1 cellular context compared by ENCODE assay signal in the genomic region with DNA sequence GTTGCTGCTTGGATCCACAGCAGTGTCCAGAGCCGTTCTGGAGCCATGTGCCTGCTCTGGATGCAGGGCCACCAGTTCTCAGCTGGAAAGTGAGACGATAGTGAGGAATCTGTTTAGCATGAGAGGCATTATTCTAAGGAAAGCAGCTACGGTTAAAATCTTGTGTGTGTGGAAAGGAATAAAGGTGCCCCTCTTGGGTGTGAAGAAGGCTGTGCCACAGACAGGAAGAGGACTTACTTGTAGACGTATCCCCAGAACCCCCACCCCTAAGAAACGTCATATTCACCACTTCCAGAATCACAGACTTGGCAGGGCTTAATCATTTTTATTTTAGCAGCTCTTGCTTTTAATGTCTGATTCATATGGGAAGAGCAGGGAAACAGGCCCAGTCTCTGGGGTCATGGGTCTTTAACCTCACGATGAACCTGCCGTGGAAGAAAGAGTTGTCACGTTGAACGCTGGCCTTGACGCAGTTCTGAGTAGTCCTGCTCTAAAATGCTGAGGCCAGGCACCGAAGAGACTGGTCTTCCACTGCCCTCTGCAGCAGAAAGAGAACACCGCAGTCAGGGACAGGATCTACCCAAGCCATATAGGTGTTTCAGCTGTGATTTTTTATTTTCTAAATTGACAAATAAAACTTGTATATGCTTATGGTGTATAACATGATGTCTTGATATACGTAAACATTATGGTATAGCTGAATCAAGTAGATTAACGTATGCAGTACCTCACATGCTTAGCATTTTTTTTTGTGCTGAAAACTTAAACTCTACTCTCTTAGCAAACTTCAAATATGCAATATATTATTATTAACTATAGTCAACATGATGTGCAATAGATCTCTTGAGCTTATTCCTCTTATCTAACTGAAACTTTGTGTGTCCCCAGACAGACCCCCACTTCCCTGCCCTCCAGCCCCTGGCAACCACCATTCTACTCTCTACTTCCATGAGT.
TF ChIP-seq lines count a peak whose summit lies in the region.

No MANE protein-coding gene starts in this region.

TF ChIP-seq in HepG2, 621 proteins besides CTCF, POLR2A, EP300 and RAD21 (continued from another document):
- TF ChIP-seq, protein P1, sequence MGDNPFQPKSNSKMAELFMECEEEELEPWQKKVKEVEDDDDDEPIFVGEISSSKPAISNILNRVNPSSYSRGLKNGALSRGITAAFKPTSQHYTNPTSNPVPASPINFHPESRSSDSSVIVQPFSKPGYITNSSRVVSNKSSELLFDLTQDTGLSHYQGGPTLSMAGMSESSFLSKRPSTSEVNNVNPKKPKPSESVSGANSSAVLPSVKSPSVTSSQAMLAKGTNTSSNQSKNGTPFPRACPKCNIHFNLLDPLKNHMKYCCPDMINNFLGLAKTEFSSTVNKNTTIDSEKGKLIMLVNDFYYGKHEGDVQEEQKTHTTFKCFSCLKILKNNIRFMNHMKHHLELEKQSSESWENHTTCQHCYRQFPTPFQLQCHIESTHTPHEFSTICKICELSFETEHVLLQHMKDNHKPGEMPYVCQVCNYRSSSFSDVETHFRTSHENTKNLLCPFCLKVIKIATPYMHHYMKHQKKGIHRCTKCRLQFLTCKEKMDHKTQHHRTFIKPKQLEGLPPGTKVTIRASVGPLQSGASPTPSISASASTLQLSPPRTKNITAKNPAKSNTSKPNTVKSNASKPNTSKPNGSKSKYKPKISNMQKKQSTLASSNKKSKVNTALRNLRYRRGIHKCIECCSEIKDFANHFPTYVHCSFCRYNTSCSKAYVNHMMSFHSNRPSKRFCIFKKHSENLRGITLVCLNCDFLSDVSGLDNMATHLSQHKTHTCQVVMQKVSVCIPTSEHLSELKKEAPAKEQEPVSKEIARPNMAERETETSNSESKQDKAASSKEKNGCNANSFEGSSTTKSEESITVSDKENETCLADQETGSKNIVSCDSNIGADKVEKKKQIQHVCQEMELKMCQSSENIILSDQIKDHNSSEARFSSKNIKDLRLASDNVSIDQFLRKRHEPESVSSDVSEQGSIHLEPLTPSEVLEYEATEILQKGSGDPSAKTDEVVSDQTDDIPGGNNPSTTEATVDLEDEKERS (CRISPR knock-in tag; IDR thresholded peaks at IDR 0.05): 0 out of 2 replicates have a peak, but pooled peaks have one; percentile 46
- 0 out of 2 replicates have a peak, but pooled peaks have one; percentile 7 for TF ChIP-seq HNF4A (CRISPR knock-in tag; IDR thresholded peaks at IDR 0.05)
- peak; percentile 41; the same call in 1 of the 2 replicates for TF ChIP-seq RXRB (CRISPR knock-in tag; IDR thresholded peaks at IDR 0.05; ENCODE audit: borderline replicate concordance)
